Comparison of ENCODE assay signal across 15 cellular contexts in genomic region chr10:28842321-28842720, GRCh38.
A peak's percentile ranks its signal among the peaks of the same experiment; 100 is the strongest.
DNase-seq lines count a peak whose midpoint lies in the region; ATAC-seq and TF ChIP-seq lines count a peak whose summit lies in the region.
"Had no signal": no experiment of that assay in that cellular context is flagged by ENCODE, and none has a peak within 500 bp of the region (broad histone marks: within the 10 kb centered on the region; RNA-seq: fewer than 3 reads in every experiment).

No MANE protein-coding gene starts in this region.

- no peaks in the 10 kb centered on the region for H3K9me2 ChIP-seq in PC-3 (replicated peaks; ENCODE audit: low read length)

- DNase-seq in COLO829 (ENCODE audit: low spot score) (peak; percentile 77), PC-3 (peak; percentile 31), fibroblast of mammary gland (ENCODE audit: low read depth) (peak; percentile 67), retinal pigment epithelial cell (ENCODE audit: low read depth) (peak; percentile 44)
- DNase-seq in activated naive CD8-positive, alpha-beta T cell treated with anti-CD3 and anti-CD28 coated beads, Interleukin-2, amount 50 U/mL, for 24 hours = no peak
- DNase-seq: activated CD8-positive, alpha-beta memory T cell treated with anti-CD3 and anti-CD28 coated beads, Interleukin-2, amount 50 U/mL, for 48 hours; kidney; NCI-H2029; SJCRH30 had no signal

- no peaks in the 10 kb centered on the region for H3K27me3 ChIP-seq in PC-3 (ENCODE audit: low read length)
- H3K27me3 ChIP-seq: SJCRH30 had no signal

- H3K9me3 ChIP-seq in PC-3 (ENCODE audit: low read length) = 0 out of 2 replicates have a peak, but pooled peaks cover 3% of the 10 kb centered on the region
- H3K9me3 ChIP-seq: SJCRH30 had no signal

- 0 out of 2 replicates have a peak overlapping the region, but pooled peaks have one; percentile 35 for H3K4me2 ChIP-seq in PC-3 (ENCODE audit: low read length)

- H4K20me1 ChIP-seq in PC-3 (ENCODE audit: low read length) = no peaks in the 10 kb centered on the region

- ATAC-seq in PC-3 (no peak), GM21515 (IDR thresholded peaks at IDR 0.05; ENCODE audit: unreplicated experiment) (no peak), HG03095 (IDR thresholded peaks at IDR 0.05; ENCODE audit: unreplicated experiment) (no peak), GM18498 (IDR thresholded peaks at IDR 0.05; ENCODE audit: unreplicated experiment) (no peak)
- ATAC-seq in activated naive CD8-positive, alpha-beta T cell treated with anti-CD3 and anti-CD28 coated beads, Interleukin-2, amount 50 U/mL, for 24 hours = no peak
- ATAC-seq: WTC11 had no signal

- POLR2A ChIA-PET in PC-3 (lab: Charles Lee; ENCODE audit: unreplicated experiment) = no interaction called here

- H3K4me3 ChIP-seq in PC-3 (ENCODE audit: low read length) = no peak overlapping the region
- H3K4me3 ChIP-seq in fibroblast of mammary gland (ENCODE audit: control insufficient read depth, low read depth, low read length) = no peak overlapping the region
- no peak overlapping the region for H3K4me3 ChIP-seq in retinal pigment epithelial cell (ENCODE audit: low read length)
- H3K4me3 ChIP-seq: SJCRH30 had no signal

- no peaks in the 10 kb centered on the region for H3K36me3 Mint-ChIP-seq in activated naive CD8-positive, alpha-beta T cell treated with anti-CD3 and anti-CD28 coated beads, Interleukin-2, amount 50 U/mL, for 24 hours (ENCODE audit: low read depth)
- H3K36me3 Mint-ChIP-seq: WTC11 had no signal

- H3K27ac Mint-ChIP-seq in activated naive CD8-positive, alpha-beta T cell treated with anti-CD3 and anti-CD28 coated beads, Interleukin-2, amount 50 U/mL, for 24 hours = no peak overlapping the region
- H3K27ac Mint-ChIP-seq: WTC11 had no signal

- no peaks in the 10 kb centered on the region for H3K79me2 ChIP-seq in PC-3 (ENCODE audit: low read length)

- no peak overlapping the region for H3K4me3 Mint-ChIP-seq in activated naive CD8-positive, alpha-beta T cell treated with anti-CD3 and anti-CD28 coated beads, Interleukin-2, amount 50 U/mL, for 24 hours
- H3K4me3 Mint-ChIP-seq: neural crest cell, WTC11 had no signal

- no peaks in the 10 kb centered on the region for H3K36me3 ChIP-seq in PC-3 (ENCODE audit: low read depth, low read length)
- H3K36me3 ChIP-seq: SJCRH30 had no signal

- peak overlapping the region; percentile 40; the same call in 1 of the 2 replicates for H3K27ac ChIP-seq in PC-3 (ENCODE audit: low read length)
- H3K27ac ChIP-seq: epithelial cell of prostate, SJCRH30 had no signal

- CTCF ChIA-PET in PC-3 (lab: Charles Lee) = no interaction called here

- peaks cover 26% of the 10 kb centered on the region for H3K4me1 ChIP-seq in PC-3 (ENCODE audit: insufficient read depth, low read length)
- H3K4me1 ChIP-seq: SJCRH30 had no signal

- no peak overlapping the region for H2AFZ ChIP-seq in PC-3 (ENCODE audit: low read length)

- no peak for TF ChIP-seq CTCF in PC-3 (conservative IDR thresholded peaks at IDR 0.05; ENCODE audit: low read depth, low read length)
- TF ChIP-seq CTCF in fibroblast of mammary gland (conservative IDR thresholded peaks at IDR 0.05; ENCODE audit: control insufficient read depth, insufficient read depth, low read depth, low read length) = no peak
- no peak for TF ChIP-seq CTCF in retinal pigment epithelial cell (conservative IDR thresholded peaks at IDR 0.05; ENCODE audit: low read depth, low read length)

- BruUV-seq in PC-3 (replicated peaks; lab: Mats Ljungman, UMichigan) = no TSS peak

- no peak overlapping the region for H3K9ac ChIP-seq in PC-3 (ENCODE audit: low read length)

- no peaks in the 10 kb centered on the region for H3K9me3 Mint-ChIP-seq in activated naive CD8-positive, alpha-beta T cell treated with anti-CD3 and anti-CD28 coated beads, Interleukin-2, amount 50 U/mL, for 24 hours
- H3K9me3 Mint-ChIP-seq: neural crest cell had no signal

- H3K4me1 Mint-ChIP-seq in activated naive CD8-positive, alpha-beta T cell treated with anti-CD3 and anti-CD28 coated beads, Interleukin-2, amount 50 U/mL, for 24 hours = no peaks in the 10 kb centered on the region

- no peaks in the 10 kb centered on the region for H3F3A ChIP-seq in PC-3 (ENCODE audit: low read length, unreplicated experiment)

- H3K27me3 Mint-ChIP-seq in activated naive CD8-positive, alpha-beta T cell treated with anti-CD3 and anti-CD28 coated beads, Interleukin-2, amount 50 U/mL, for 24 hours = peaks cover 3% of the 10 kb centered on the region

- intact Hi-C loops in PC-3 (cut with micrococcal nuclease) = no loop called here
